ENCODE assay signal across 18 cellular contexts in the genomic region with DNA sequence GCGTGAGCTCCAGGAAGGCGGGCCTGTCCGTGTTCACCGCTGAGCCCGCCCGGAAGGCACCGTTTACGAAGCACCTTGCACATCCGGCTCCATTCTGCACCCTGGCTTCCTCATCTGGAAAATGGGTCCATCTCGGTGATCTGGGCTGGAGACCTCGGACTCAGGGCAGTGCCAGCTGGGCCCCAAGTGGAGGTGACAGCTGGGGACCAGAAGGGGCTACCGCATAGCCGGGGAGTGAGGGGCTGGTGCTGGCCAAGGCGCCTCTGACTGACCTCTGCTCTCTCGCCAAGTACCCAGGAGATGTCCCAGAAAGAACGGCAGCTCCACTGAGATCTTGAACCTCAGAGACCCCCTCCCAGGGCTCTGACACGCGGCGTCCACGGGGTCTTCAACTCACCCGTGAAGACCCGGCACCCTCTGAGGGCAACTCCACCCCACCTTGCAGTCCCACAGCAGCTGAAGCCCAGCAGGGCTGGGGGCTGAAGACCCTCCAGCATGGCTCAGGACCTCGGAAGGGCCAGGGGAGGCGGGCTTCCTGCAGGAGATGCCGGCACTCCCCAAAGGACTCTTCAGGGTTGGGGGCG. TPM values are rescaled to one million over a fixed set of nuclear protein-coding genes. Genes with fewer than 3 reads are reported as not detected.
DNase-seq lines count a peak whose midpoint lies in the region; ATAC-seq and TF ChIP-seq lines count a peak whose summit lies in the region.
"Had no signal": no experiment of that assay in that cellular context is flagged by ENCODE, and none has a peak within 500 bp of the region (broad histone marks: within the 10 kb centered on the region; RNA-seq: fewer than 3 reads in every experiment).

No MANE protein-coding gene starts in this region.

- H3K27ac Mint-ChIP-seq in activated T-helper 17 cell treated with anti-CD3 and anti-CD28 coated beads, Interleukin-2, amount 50 U/mL, for 72 hours, result no peak overlapping the region
- H3K27ac Mint-ChIP-seq: CD14-positive monocyte, nephron progenitor cell had no signal

- H3K27me3 ChIP-seq in SK-N-SH (ENCODE audit: insufficient read depth) (no peaks in the 10 kb centered on the region; the same call in 1 of the 2 replicates), skeletal muscle satellite cell (ENCODE audit: control insufficient read depth, insufficient read depth, low read length) (peaks cover 82% of the 10 kb centered on the region), WERI-Rb-1 (ENCODE audit: insufficient read depth, low read depth, severe bottlenecking) (no peaks in the 10 kb centered on the region), testis (no peaks in the 10 kb centered on the region)

- H3K4me1 ChIP-seq in SK-N-SH (ENCODE audit: control insufficient read depth in 1 of 2, insufficient read depth in 2 of 2, low read depth in 1 of 2, low read length in 1 of 2), result peaks cover 16 to 18% of the 10 kb centered on the region in 2 experiments; a peak in 3 of 4 replicates
- H3K4me1 ChIP-seq in skeletal muscle satellite cell (ENCODE audit: control insufficient read depth, insufficient read depth, low read length), result peaks cover 34% of the 10 kb centered on the region
- peaks cover 10% of the 10 kb centered on the region for H3K4me1 ChIP-seq in testis

- CTCF ChIA-PET in SK-N-SH (lab: Yijun Ruan, JAX), result interaction anchor here (1.1 kb wide), 1 partner anchor 218 kb away, joined by 3 read pairs; no protein-coding TSS in a partner anchor

- TF ChIP-seq RAD21 in SK-N-SH (IDR thresholded peaks at IDR 0.05; ENCODE audit: low read length), result no peak

- peaks cover 11% of the 10 kb centered on the region for H3K4me1 Mint-ChIP-seq in activated T-helper 17 cell treated with anti-CD3 and anti-CD28 coated beads, Interleukin-2, amount 50 U/mL, for 72 hours
- H3K4me1 Mint-ChIP-seq: CD14-positive monocyte had no signal

- no peaks in the 10 kb centered on the region for H3K9me3 Mint-ChIP-seq in activated T-helper 17 cell treated with anti-CD3 and anti-CD28 coated beads, Interleukin-2, amount 50 U/mL, for 72 hours
- H3K9me3 Mint-ChIP-seq: activated naive CD4-positive, alpha-beta T cell treated with anti-CD3 and anti-CD28 coated beads, Interleukin-2, amount 50 U/mL, for 24 hours had no signal

- no peaks in the 10 kb centered on the region for H4K20me1 ChIP-seq in SK-N-SH (ENCODE audit: insufficient read depth)

- no peaks in the 10 kb centered on the region for H3F3A ChIP-seq in SK-N-SH (replicated peaks; ENCODE audit: insufficient read depth)

- H3K4me2 ChIP-seq in SK-N-SH, result peak overlapping the region; percentile 66
- peak overlapping the region; percentile 79 for H3K4me2 ChIP-seq in skeletal muscle satellite cell (ENCODE audit: low read length)

- POLR2A ChIA-PET in SK-N-SH (lab: Yijun Ruan, JAX), result no interaction called here

- intact Hi-C loops in testis (cut with DNase I; ENCODE audit: low total_unique reads), result no loop called here

- no peaks in the 10 kb centered on the region for H3K9me2 ChIP-seq in SK-N-SH

- H3K27ac ChIP-seq in SK-N-SH (ENCODE audit: low read depth in 2 of 2, low read length in 1 of 2) (peak overlapping the region; percentile 52 to 69), WERI-Rb-1 (no peak overlapping the region), testis (no peak overlapping the region)
- H3K27ac ChIP-seq: 22Rv1 had no signal

- TF ChIP-seq POLR2A in testis (IDR thresholded peaks at IDR 0.05), result no peak

- H3K9me3 ChIP-seq in SK-N-SH, result no peaks in the 10 kb centered on the region
- H3K9me3 ChIP-seq in skeletal muscle satellite cell (replicated peaks; ENCODE audit: low read length), result peaks cover 3% of the 10 kb centered on the region
- peaks cover 6% of the 10 kb centered on the region for H3K9me3 ChIP-seq in WERI-Rb-1 (ENCODE audit: severe bottlenecking)
- no peaks in the 10 kb centered on the region for H3K9me3 ChIP-seq in testis

- H3K4me3 Mint-ChIP-seq in activated T-helper 17 cell treated with anti-CD3 and anti-CD28 coated beads, Interleukin-2, amount 50 U/mL, for 72 hours, result peak overlapping the region; percentile 53
- H3K4me3 Mint-ChIP-seq: activated naive CD4-positive, alpha-beta T cell treated with anti-CD3 and anti-CD28 coated beads, Interleukin-2, amount 50 U/mL, for 24 hours; nephron progenitor cell had no signal

- no peak for TF ChIP-seq EP300 in SK-N-SH (IDR thresholded peaks at IDR 0.05; ENCODE audit: borderline replicate concordance in 1 of 2, low read depth in 1 of 2, low read length in 1 of 2)

- no peak overlapping the region for H3K4me3 ChIP-seq in SK-N-SH (ENCODE audit: low read depth in 2 of 2, low read length in 1 of 2)
- H3K4me3 ChIP-seq in skeletal muscle satellite cell (ENCODE audit: low read length), result peak overlapping the region; percentile 29
- no peak overlapping the region for H3K4me3 ChIP-seq in WERI-Rb-1 (ENCODE audit: low read depth, low read length)
- H3K4me3 ChIP-seq in testis, result no peak overlapping the region

- no peak overlapping the region for H2AFZ ChIP-seq in SK-N-SH (ENCODE audit: low read depth)

- WGBS in SK-N-SH (ENCODE audit: low lambda C conversion rate), result 85% methylated on average over 11 of the region's 26 CpGs
- WGBS in testis, 2 donors, result 92 to 94% methylated on average over 16 to 26 of the region's 26 CpGs

- H3K36me3 Mint-ChIP-seq in activated T-helper 17 cell treated with anti-CD3 and anti-CD28 coated beads, Interleukin-2, amount 50 U/mL, for 72 hours (ENCODE audit: low read depth), result no peaks in the 10 kb centered on the region
- H3K36me3 Mint-ChIP-seq: activated naive CD4-positive, alpha-beta T cell treated with anti-CD3 and anti-CD28 coated beads, Interleukin-2, amount 50 U/mL, for 24 hours; CD14-positive monocyte had no signal

- H3K79me2 ChIP-seq in SK-N-SH (ENCODE audit: insufficient read depth), result no peaks in the 10 kb centered on the region

- H3K36me3 ChIP-seq in SK-N-SH (replicated peaks in 1 of 2; ENCODE audit: control insufficient read depth in 1 of 2, insufficient read depth in 2 of 2, low read length in 1 of 2), result no peaks in the 10 kb centered on the region
- H3K36me3 ChIP-seq in skeletal muscle satellite cell (ENCODE audit: insufficient read depth, low read length), result no peaks in the 10 kb centered on the region
- H3K36me3 ChIP-seq in WERI-Rb-1, result no peaks in the 10 kb centered on the region
- no peaks in the 10 kb centered on the region for H3K36me3 ChIP-seq in testis (ENCODE audit: low read depth, missing control alignments)

- no peak overlapping the region for H3K9ac ChIP-seq in SK-N-SH
- no peak overlapping the region for H3K9ac ChIP-seq in skeletal muscle satellite cell (ENCODE audit: low read depth, low read length)

- no peak for TF ChIP-seq CTCF in SK-N-SH (IDR thresholded peaks at IDR 0.05)
- no peak for TF ChIP-seq CTCF in WERI-Rb-1 (IDR thresholded peaks at IDR 0.05; ENCODE audit: low read depth, low read length)
- no peak for TF ChIP-seq CTCF in testis (IDR thresholded peaks at IDR 0.05)

- H3K27me3 Mint-ChIP-seq in activated T-helper 17 cell treated with anti-CD3 and anti-CD28 coated beads, Interleukin-2, amount 50 U/mL, for 72 hours, result peaks cover 36% of the 10 kb centered on the region

- DNase-seq in SK-N-SH, result peak; percentile 2
- peak; percentile 43 for DNase-seq in left lobe of liver (ENCODE audit: low spot score)
- no peak for DNase-seq in WERI-Rb-1
- DNase-seq in testis, result no peak
- DNase-seq: activated CD4-positive, CD25-positive, alpha-beta regulatory T cell treated with anti-CD3 and anti-CD28 coated beads, Interleukin-2, amount 50 U/mL, for 72 hours; DMS79; effector CD4-positive, alpha-beta T cell; NCI-H146; NCI-H345; nephron progenitor cell had no signal

- ATAC-seq in SK-N-SH treated with all-trans-retinoic acid at 6 μM for 48 hours, result no peak
- no peak for ATAC-seq in activated T-helper 17 cell treated with anti-CD3 and anti-CD28 coated beads, Interleukin-2, amount 50 U/mL, for 72 hours (replicated peaks)
- no peak for ATAC-seq in left lobe of liver
- no peak for ATAC-seq in HG03342 (IDR thresholded peaks at IDR 0.05; ENCODE audit: unreplicated experiment)

TF ChIP-seq in SK-N-SH, 30 proteins besides CTCF, POLR2A, EP300 and RAD21 (continues in another document):
- TF ChIP-seq MAX (IDR thresholded peaks at IDR 0.05; ENCODE audit: low read depth) (no peak), JUND (IDR thresholded peaks at IDR 0.05) (no peak), RXRA (IDR thresholded peaks at IDR 0.05; ENCODE audit: borderline replicate concordance, low read depth) (no peak)
- TF ChIP-seq, protein P1, sequence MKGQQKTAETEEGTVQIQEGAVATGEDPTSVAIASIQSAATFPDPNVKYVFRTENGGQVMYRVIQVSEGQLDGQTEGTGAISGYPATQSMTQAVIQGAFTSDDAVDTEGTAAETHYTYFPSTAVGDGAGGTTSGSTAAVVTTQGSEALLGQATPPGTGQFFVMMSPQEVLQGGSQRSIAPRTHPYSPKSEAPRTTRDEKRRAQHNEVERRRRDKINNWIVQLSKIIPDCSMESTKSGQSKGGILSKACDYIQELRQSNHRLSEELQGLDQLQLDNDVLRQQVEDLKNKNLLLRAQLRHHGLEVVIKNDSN (IDR thresholded peaks at IDR 0.05; ENCODE audit: borderline replicate concordance, low read depth), result no peak

TF ChIP-seq in SK-N-SH treated with all-trans-retinoic acid at 6 μM for 48 hours, 23 proteins besides CTCF, POLR2A, EP300 and RAD21 (continues in another document):
- no peak for TF ChIP-seq TOX (CRISPR knock-in tag; IDR thresholded peaks at IDR 0.05; ENCODE audit: borderline replicate concordance)
- no peak for TF ChIP-seq ISL1 (CRISPR knock-in tag; IDR thresholded peaks at IDR 0.05)

RNA-seq across cellular contexts. Expression of gene NKD2, which starts 52.3 kb away (rescaled TPM):
- not detected in 2 replicates for polyA plus RNA-seq in SK-N-SH (2012; rRNA removed)
- polyA plus RNA-seq in SK-N-SH (2012; cell fraction: cytosol; rRNA removed), result not detected in 2 replicates
- 0.06 TPM in 1 of 2 replicates, not detected in the other for polyA plus RNA-seq in SK-N-SH (2012; cell fraction: nucleus; rRNA removed)
- 1 to 10 TPM in 1 of 2 donors, under 1 TPM in 1; 0.37 to 1.2 TPM for total RNA-seq in activated T-helper 17 cell treated with anti-CD3 and anti-CD28 coated beads, Interleukin-2, amount 50 U/mL, for 72 hours
- 1.6 TPM for total RNA-seq in left lobe of liver
- total RNA-seq in skeletal muscle satellite cell (2012; rRNA removed), result not detected in 2 replicates
- total RNA-seq in testis, result 10 to 100 TPM; 31.6 to 42.1 TPM
- polyA plus RNA-seq in testis (ENCODE audit: insufficient read depth, low read depth, low replicate concordance), result 16.5 TPM
- total RNA-seq: HT1080 had no signal
- polyA plus RNA-seq: CD14-positive monocyte had no signal

Comparison
In these comparisons a context has a peak if more than half of its experiments do, and no peak if none do; other contexts are left out.
1. DNase-seq: peak in SK-N-SH (single experiment) and left lobe of liver (single experiment); none in WERI-Rb-1 (single experiment) and testis (single experiment).
2. H3K27ac ChIP-seq: peak in SK-N-SH (2 of 2); none in WERI-Rb-1 (single experiment) and testis (0 of 2).
3. RNA of gene NKD2, which starts 52.3 kb away (total RNA-seq): 31.6 to 42.1 TPM in testis; 1.6 TPM in left lobe of liver (single experiment) and 0.37 to 1.2 TPM in activated T-helper 17 cell treated with anti-CD3 and anti-CD28 coated beads, Interleukin-2, amount 50 U/mL, for 72 hours; every median in the first group is over 10 times any median in the second.